8 cellular contexts compared by ENCODE assay signal in genomic region chr21:41425954-41426655, GRCh38. TPM values are rescaled to one million over a fixed set of nuclear protein-coding genes. Genes with fewer than 3 reads are reported as not detected.
A peak's percentile ranks its signal among the peaks of the same experiment; 100 is the strongest.
DNase-seq lines count a peak whose midpoint lies in the region; ATAC-seq and TF ChIP-seq lines count a peak whose summit lies in the region.

Gene MX1, plus strand, starts transcription at chr21:41426239. Its CDS starts 5,832 bp downstream, at chr21:41432071.

- H3K27me3 ChIP-seq in Panc1 (ENCODE audit: control insufficient read depth, insufficient read depth, low read length) = no peaks in the 10 kb centered on the region
- no peaks in the 10 kb centered on the region for H3K27me3 ChIP-seq in tibial artery

- no peaks in the 10 kb centered on the region for H3K36me3 ChIP-seq in Panc1 (ENCODE audit: control insufficient read depth, insufficient read depth, low read length)
- H3K36me3 ChIP-seq in tibial artery = peaks cover 0 to 9% (median 5%) of the 10 kb centered on the region in 3 donors

- no TSS peak for BruUV-seq in Panc1 (replicated peaks; lab: Mats Ljungman, UMichigan)

- CTCF ChIA-PET in Panc1 (lab: Charles Lee) = no interaction called here

- H3K4me1 ChIP-seq in Panc1 (ENCODE audit: control insufficient read depth, insufficient read depth, low read length) (no peaks in the 10 kb centered on the region), tibial artery (peaks cover 0 to 18% (median 13%) of the 10 kb centered on the region in 4 donors)

- H3K4me3 ChIP-seq in Panc1 (ENCODE audit: low read depth in 2 of 2, low read length in 2 of 2) = peak within 1 kb of the TSS; percentile 48 to 58
- peak within 1 kb of the TSS; percentile 59 to 82 for H3K4me3 ChIP-seq in tibial artery

- H3K9me3 ChIP-seq in Panc1 (ENCODE audit: control insufficient read depth, insufficient read depth, low read depth, low read length) (no peaks in the 10 kb centered on the region), tibial artery (no peaks in the 10 kb centered on the region)

- ATAC-seq in GM18517 (IDR thresholded peaks at IDR 0.05; ENCODE audit: unreplicated experiment) = peak; percentile 60
- peak; percentile 82 for ATAC-seq in HG02885 (IDR thresholded peaks at IDR 0.05; ENCODE audit: poor library complexity, unreplicated experiment)
- ATAC-seq in Panc1 = peak; percentile 81

- DNase-seq in Panc1 (ENCODE audit: low read depth, low spot score) (no peak), cardiac septum (ENCODE audit: low spot score) (peak; percentile 91), posterior cingulate gyrus (peak; percentile 26 to 94 (median 60)), tibial artery (peak; percentile 68 to 85), NCI-H345 (lab: John Stamatoyannopoulos, UW) (no peak)
- DNase-seq in activated naive CD4-positive, alpha-beta T cell treated with anti-CD3 and anti-CD28 coated beads, Interleukin-2, amount 50 U/mL, for 16 hours = peak; percentile 90

- intact Hi-C loops in Panc1 (cut with micrococcal nuclease; ENCODE audit: unreplicated experiment) (no loop called here), cardiac septum (cut with DNase I) (no loop called here), posterior cingulate gyrus (cut with DNase I) (no loop called here), tibial artery (cut with DNase I; ENCODE audit: low total_unique reads) (no loop called here)

- no peak within 1 kb of the TSS for H3K27ac ChIP-seq in Panc1 (ENCODE audit: low read length)
- H3K27ac ChIP-seq in tibial artery = peak within 1 kb of the TSS; percentile 72 to 73

- TF ChIP-seq CTCF in Panc1 (IDR thresholded peaks at IDR 0.05) (no peak), tibial artery (IDR thresholded peaks at IDR 0.05) (no peak)

- POLR2A ChIA-PET in Panc1 (lab: Charles Lee) = no interaction called here

- in situ Hi-C loops in Panc1 (cut with HindIII; ENCODE audit: low pct_unique_long_range_greater_than_20kb, low sequenced_read_pairs) = no loop called here

RNA-seq across cellular contexts. Expression of gene MX1, which starts in this region (rescaled TPM):
- total RNA-seq in Panc1 (2021; ENCODE audit: unreplicated experiment) (7.8 TPM), cardiac septum (11.0 TPM)
- 4.7 TPM for polyA plus RNA-seq in Panc1 (2012; ENCODE audit: insufficient read length)

Comparison
In these comparisons a context has a peak if more than half of its experiments do, and no peak if none do; other contexts are left out.
1. DNase-seq: peak in activated naive CD4-positive, alpha-beta T cell treated with anti-CD3 and anti-CD28 coated beads, Interleukin-2, amount 50 U/mL, for 16 hours (single experiment), cardiac septum (single experiment), posterior cingulate gyrus (10 of 10) and tibial artery (2 of 2); none in Panc1 (single experiment) and NCI-H345 (single experiment).
2. Peak in every context shown above with its lines, with median percentiles within 50 percentile points of each other: ATAC-seq.